ENCODE assay signal across 1 cellular context in genomic region chr17:15847447-15848213, GRCh38.
TF ChIP-seq lines count a peak whose summit lies in the region.
"Not testable (repeated sequence)": the region's sequence is repeated elsewhere in the genome, so short reads cannot be mapped to it uniquely, and the experiment has no call there.

No MANE protein-coding gene starts in this region.

TF ChIP-seq in K562, 482 proteins besides CTCF, POLR2A, EP300 and RAD21:
- TF ChIP-seq, protein P1, sequence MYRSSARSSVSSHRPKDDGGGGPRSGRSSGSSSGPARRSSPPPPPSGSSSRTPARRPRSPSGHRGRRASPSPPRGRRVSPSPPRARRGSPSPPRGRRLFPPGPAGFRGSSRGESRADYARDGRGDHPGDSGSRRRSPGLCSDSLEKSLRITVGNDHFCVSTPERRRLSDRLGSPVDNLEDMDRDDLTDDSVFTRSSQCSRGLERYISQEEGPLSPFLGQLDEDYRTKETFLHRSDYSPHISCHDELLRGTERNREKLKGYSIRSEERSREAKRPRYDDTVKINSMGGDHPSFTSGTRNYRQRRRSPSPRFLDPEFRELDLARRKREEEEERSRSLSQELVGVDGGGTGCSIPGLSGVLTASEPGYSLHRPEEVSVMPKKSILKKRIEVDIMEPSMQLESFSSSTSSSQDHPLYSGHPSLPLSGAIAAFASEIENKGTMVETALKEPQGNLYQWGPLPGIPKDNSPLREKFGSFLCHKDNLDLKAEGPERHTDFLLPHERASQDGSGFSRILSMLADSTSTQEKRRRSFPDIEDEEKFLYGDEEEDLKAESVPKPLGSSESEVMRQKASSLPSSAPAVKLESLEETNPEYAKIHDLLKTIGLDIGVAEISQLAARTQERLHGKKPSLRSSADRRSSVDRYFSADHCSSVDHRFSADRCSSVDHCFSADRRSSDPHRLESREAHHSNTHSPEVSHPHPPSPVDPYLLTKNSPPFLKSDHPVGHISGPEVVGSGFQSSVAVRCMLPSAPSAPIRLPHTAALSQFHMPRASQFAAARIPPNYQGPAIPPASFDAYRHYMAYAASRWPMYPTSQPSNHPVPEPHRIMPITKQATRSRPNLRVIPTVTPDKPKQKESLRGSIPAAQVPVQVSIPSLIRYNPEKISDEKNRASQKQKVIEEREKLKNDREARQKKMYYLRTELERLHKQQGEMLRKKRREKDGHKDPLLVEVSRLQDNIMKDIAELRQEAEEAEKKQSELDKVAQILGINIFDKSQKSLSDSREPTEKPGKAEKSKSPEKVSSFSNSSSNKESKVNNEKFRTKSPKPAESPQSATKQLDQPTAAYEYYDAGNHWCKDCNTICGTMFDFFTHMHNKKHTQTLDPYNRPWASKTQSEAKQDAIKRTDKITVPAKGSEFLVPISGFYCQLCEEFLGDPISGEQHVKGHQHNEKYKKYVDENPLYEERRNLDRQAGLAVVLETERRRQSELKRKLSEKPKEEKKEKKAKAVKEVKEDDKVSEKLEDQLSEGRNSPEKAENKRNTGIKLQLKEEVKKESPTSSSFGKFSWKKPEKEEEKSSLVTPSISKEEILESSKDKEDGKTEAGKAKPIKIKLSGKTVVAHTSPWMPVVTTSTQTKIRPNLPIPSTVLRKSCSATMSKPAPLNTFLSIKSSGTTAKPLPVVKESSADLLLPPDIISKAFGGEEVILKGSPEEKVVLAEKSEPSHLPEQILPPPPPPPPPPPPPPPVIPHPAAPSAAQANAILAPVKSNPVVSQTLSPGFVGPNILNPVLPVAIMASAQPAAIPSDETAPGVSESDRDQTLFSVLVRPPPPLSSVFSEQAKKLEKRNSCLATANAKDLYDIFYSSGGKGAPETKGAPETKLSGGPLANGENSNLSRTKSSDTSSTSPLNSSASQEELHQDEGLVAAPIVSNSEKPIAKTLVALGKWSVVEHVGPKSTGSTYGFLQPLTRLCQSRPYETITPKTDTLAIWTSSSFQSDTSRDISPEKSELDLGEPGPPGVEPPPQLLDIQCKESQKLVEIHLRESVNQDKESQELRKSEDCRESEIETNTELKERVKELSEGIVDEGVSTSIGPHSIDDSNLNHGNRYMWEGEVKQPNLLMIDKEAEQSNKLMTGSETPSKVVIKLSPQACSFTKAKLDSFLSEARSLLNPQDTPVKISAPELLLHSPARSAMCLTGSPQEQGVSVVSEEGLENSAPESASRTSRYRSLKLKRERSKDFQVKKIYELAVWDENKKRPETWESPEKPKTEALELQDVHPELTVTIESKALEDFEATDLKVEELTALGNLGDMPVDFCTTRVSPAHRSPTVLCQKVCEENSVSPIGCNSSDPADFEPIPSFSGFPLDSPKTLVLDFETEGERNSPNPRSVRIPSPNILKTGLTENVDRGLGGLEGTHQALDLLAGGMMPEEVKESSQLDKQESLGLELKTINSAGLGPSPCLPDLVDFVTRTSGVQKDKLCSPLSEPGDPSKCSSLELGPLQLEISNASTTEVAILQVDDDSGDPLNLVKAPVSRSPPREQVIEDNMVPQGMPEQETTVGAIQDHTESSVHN (IDR thresholded peaks at IDR 0.05; ENCODE audit: borderline replicate concordance in 1 of 2, low read depth in 1 of 2): 0 out of 4 replicates have a peak, but pooled peaks of 1 of the 2 experiments have one; percentile 27
- TF ChIP-seq CEBPG (CRISPR knock-in tag; IDR thresholded peaks at IDR 0.05); TOE1 (CRISPR knock-in tag; IDR thresholded peaks at IDR 0.05; ENCODE audit: borderline replicate concordance, low read depth): not testable (repeated sequence)
- TF ChIP-seq CEBPG (tag; conservative IDR thresholded peaks at IDR 0.05 in 1 of 2, IDR thresholded peaks at IDR 0.05 in 1 of 2): peak in 1 of 2 experiments; percentile 40; a peak in 1 of 4 replicates
- TF ChIP-seq TFE3 (CRISPR knock-in tag; IDR thresholded peaks at IDR 0.05): 0 out of 2 replicates have a peak, but pooled peaks have one; percentile 10
- 0 out of 2 replicates have a peak, but pooled peaks have one; percentile 8 for TF ChIP-seq CEBPB (tag; IDR thresholded peaks at IDR 0.05)
- 0 out of 2 replicates have a peak, but pooled peaks have one; percentile 22 for TF ChIP-seq FOSL1 (tag; conservative IDR thresholded peaks at IDR 0.05)
- peak; percentile 46; the same call in 1 of the 2 replicates for TF ChIP-seq TOE1 (IDR thresholded peaks at IDR 0.05; ENCODE audit: borderline replicate concordance)
- TF ChIP-seq RAD51 (IDR thresholded peaks at IDR 0.05; ENCODE audit: borderline replicate concordance, low read depth): peak; percentile 39; the same call in 1 of the 2 replicates
